ENCODE assay signal across 16 cellular contexts in the genomic region with DNA sequence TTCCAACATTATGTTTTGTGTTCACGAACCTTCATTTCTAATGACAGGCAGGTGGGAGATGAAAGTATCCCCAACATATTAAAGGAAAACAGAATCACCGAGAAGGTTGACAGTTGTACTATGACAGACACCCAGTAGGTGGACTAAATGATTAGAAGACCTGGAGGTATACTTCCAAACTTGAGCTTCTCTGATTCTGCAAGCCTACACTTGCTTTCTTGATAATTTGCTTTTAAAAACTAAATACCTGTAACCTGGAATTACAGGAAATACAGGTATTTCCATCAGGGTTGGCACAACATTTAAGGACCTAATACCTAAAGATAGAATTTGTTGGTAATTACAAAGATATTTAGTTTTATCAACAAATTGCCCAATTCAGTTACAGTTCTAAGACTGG. TPM values are rescaled to one million over a fixed set of nuclear protein-coding genes. Genes with fewer than 3 reads are reported as not detected.
"Had no signal": no experiment of that assay in that cellular context is flagged by ENCODE, and none has a peak within 500 bp of the region (broad histone marks: within the 10 kb centered on the region; RNA-seq: fewer than 3 reads in every experiment).

No MANE protein-coding gene starts in this region.

- H3K27ac ChIP-seq: lower lobe of right lung, neural progenitor cell, ovary, testis had no signal

- DNase-seq: activated CD4-positive, alpha-beta T cell treated with anti-CD3 and anti-CD28 coated beads, Interleukin-2, amount 10 ng/mL, durations not matched to agents 7 days and 5 days; activated CD4-positive, CD25-positive, alpha-beta regulatory T cell; activated CD8-positive, alpha-beta memory T cell treated with anti-CD3 and anti-CD28 coated beads for 24 hours; activated naive CD4-positive, alpha-beta T cell treated with anti-CD3 and anti-CD28 coated beads for 36 hours; effector memory CD8-positive, alpha-beta T cell; glutamatergic neuron; immature natural killer cell; left cardiac atrium; lower lobe of right lung; midbrain; ovary; stimulated activated CD4-positive, alpha-beta T cell treated with anti-CD3 and anti-CD28 coated beads, Interleukin-4, amount 100 ng/mL, for 4 hours; stimulated activated naive CD8-positive, alpha-beta T cell treated with anti-CD3 and anti-CD28 coated beads, Interleukin-15, amount 100 ng/mL, for 72 hours; testis had no signal

- H3K27me3 ChIP-seq: neural progenitor cell, ovary, testis had no signal

- H3K36me3 ChIP-seq: lower lobe of right lung, neural progenitor cell, ovary had no signal

- H3K9ac ChIP-seq: neural progenitor cell had no signal

- ATAC-seq: lower lobe of right lung; stimulated activated naive CD8-positive, alpha-beta T cell treated with anti-CD3 and anti-CD28 coated beads, Interleukin-15, amount 100 ng/mL, for 72 hours had no signal

- H2AFZ ChIP-seq: neural progenitor cell had no signal

- H3K4me3 ChIP-seq: lower lobe of right lung, neural progenitor cell, ovary, testis had no signal

- H3K4me2 ChIP-seq: neural progenitor cell had no signal

- H3K4me1 ChIP-seq: lower lobe of right lung had no signal

- H3K9me3 ChIP-seq: lower lobe of right lung, ovary, testis had no signal

RNA-seq across cellular contexts. Expression of a gene that starts 43.4 kb away (rescaled TPM):
- total RNA-seq: activated CD4-positive, alpha-beta T cell treated with anti-CD3 and anti-CD28 coated beads, Interleukin-2, amount 10 ng/mL, durations not matched to agents 7 days and 5 days; activated naive CD4-positive, alpha-beta T cell treated with anti-CD3 and anti-CD28 coated beads for 36 hours; left cardiac atrium; lower lobe of right lung; ovary; renal cortical epithelial cell had no signal
